29 cellular contexts compared by ENCODE assay signal in genomic region chr11:9747229-9747628, GRCh38.
DNase-seq lines count a peak whose midpoint lies in the region; ATAC-seq and TF ChIP-seq lines count a peak whose summit lies in the region.
"Had no signal": no experiment of that assay in that cellular context is flagged by ENCODE, and none has a peak within 500 bp of the region (broad histone marks: within the 10 kb centered on the region; RNA-seq: fewer than 3 reads in every experiment).

No MANE protein-coding gene starts in this region.

- H3K79me2 ChIP-seq in DOHH2 (ENCODE audit: control insufficient read depth, low read length) (peaks cover 47% of the 10 kb centered on the region), OCI-LY3 (ENCODE audit: low read length) (peaks cover 66% of the 10 kb centered on the region)

- no peak for TF ChIP-seq POLR2A in gastroesophageal sphincter (IDR thresholded peaks at IDR 0.05)

- H3K4me2 ChIP-seq in DOHH2 (ENCODE audit: low read length), result peak overlapping the region; percentile 74
- peak overlapping the region; percentile 76 for H3K4me2 ChIP-seq in OCI-LY3 (ENCODE audit: low read length)

- H3K9me3 Mint-ChIP-seq in stimulated activated naive B cell treated with anti-CD40 and anti-IgM and Interleukin-4, amounts not matched to agents 10 μg/mL and 1 μg/mL and 100 μg/mL, for 72 hours, result no peaks in the 10 kb centered on the region
- no peaks in the 10 kb centered on the region for H3K9me3 Mint-ChIP-seq in effector memory CD8-positive, alpha-beta T cell
- H3K9me3 Mint-ChIP-seq: activated naive CD4-positive, alpha-beta T cell treated with anti-CD3 and anti-CD28 coated beads, Interleukin-2, amount 10 ng/mL, durations not matched to agents 7 days and 5 days; activated T-helper 17 cell treated with anti-CD3 and anti-CD28 coated beads, Interleukin-2, amount 50 U/mL, for 72 hours; natural killer cell treated with Interleukin-12 subunit alpha and Interleukin-12 subunit beta and Interleukin-15 and Interleukin-18, amount 100 ng/mL, for 72 hours; stimulated activated effector memory CD8-positive, alpha-beta T cell treated with anti-CD3 and anti-CD28 coated beads, Interleukin-12 subunit alpha, Interleukin-12 subunit beta, amount 100 ng/mL, for 72 hours; T-helper 2 cell treated with Interferon-gamma antibody and Interleukin-4, amounts not matched to agents 5 μg/mL and 100 μg/mL, for 36 hours had no signal

- H4K20me1 ChIP-seq in DOHH2 (ENCODE audit: control insufficient read depth, insufficient read depth, low read depth, low read length) (no peaks in the 10 kb centered on the region), OCI-LY3 (ENCODE audit: insufficient read depth, low read length) (peaks cover 4% of the 10 kb centered on the region; the same call in 1 of the 2 replicates)

- H3K36me3 Mint-ChIP-seq in stimulated activated naive B cell treated with anti-CD40 and anti-IgM and Interleukin-4, amounts not matched to agents 10 μg/mL and 1 μg/mL and 100 μg/mL, for 72 hours, result peaks cover 46 to 61% of the 10 kb centered on the region in 2 donors
- H3K36me3 Mint-ChIP-seq in effector memory CD8-positive, alpha-beta T cell (ENCODE audit: insufficient read depth), result peaks cover 3% of the 10 kb centered on the region
- H3K36me3 Mint-ChIP-seq: natural killer cell treated with Interleukin-12 subunit alpha and Interleukin-12 subunit beta and Interleukin-15 and Interleukin-18, amount 100 ng/mL, for 72 hours had no signal

- H3K4me1 ChIP-seq in DOHH2 (ENCODE audit: control insufficient read depth, low read length) (peaks cover 84% of the 10 kb centered on the region), OCI-LY3 (ENCODE audit: low read length) (peaks cover 65% of the 10 kb centered on the region), gastroesophageal sphincter (peaks cover 0 to 37% (median 11%) of the 10 kb centered on the region in 3 donors)
- H3K4me1 ChIP-seq: gastrocnemius medialis had no signal

- peak overlapping the region; percentile 60 for H3K27ac Mint-ChIP-seq in stimulated activated naive B cell treated with anti-CD40 and anti-IgM and Interleukin-4, amounts not matched to agents 10 μg/mL and 1 μg/mL and 100 μg/mL, for 72 hours
- H3K27ac Mint-ChIP-seq in effector memory CD8-positive, alpha-beta T cell, result no peak overlapping the region
- H3K27ac Mint-ChIP-seq: activated CD4-positive, alpha-beta T cell treated with anti-CD3 and anti-CD28 coated beads for 36 hours; activated CD8-positive, alpha-beta T cell treated with anti-CD3 and anti-CD28 coated beads, Interleukin-2, amount 10 ng/mL, durations not matched to agents 7 days and 5 days; activated naive CD4-positive, alpha-beta T cell treated with anti-CD3 and anti-CD28 coated beads, Interleukin-2, amount 10 ng/mL, durations not matched to agents 7 days and 5 days; natural killer cell treated with Interleukin-12 subunit alpha and Interleukin-12 subunit beta and Interleukin-15 and Interleukin-18, amount 100 ng/mL, for 72 hours; T-helper 2 cell treated with Interferon-gamma antibody and Interleukin-4, amounts not matched to agents 5 μg/mL and 100 μg/mL, for 36 hours had no signal

- DNase-seq in stimulated activated naive B cell treated with anti-CD40 and anti-IgM and Interleukin-4, amounts not matched to agents 10 μg/mL and 1 μg/mL and 100 μg/mL, for 72 hours, result no peak
- no peak for DNase-seq in T-helper 2 cell
- no peak for DNase-seq in effector memory CD8-positive, alpha-beta T cell
- DNase-seq: activated CD4-positive, alpha-beta T cell treated with anti-CD3 and anti-CD28 coated beads for 36 hours; activated CD8-positive, alpha-beta T cell treated with anti-CD3 and anti-CD28 coated beads, Interleukin-2, amount 10 ng/mL, durations not matched to agents 7 days and 5 days; activated naive CD4-positive, alpha-beta T cell treated with anti-CD3 and anti-CD28 coated beads, Interleukin-2, amount 10 ng/mL, durations not matched to agents 7 days and 5 days; body of pancreas; CD4-positive, alpha-beta memory T cell; gastrocnemius medialis; IMR-90; mucosa of descending colon; NCI-H1092; NCI-H1694 treated with DMSO at 0.1 percent for 48 hours; NCI-H2171 treated with DMSO at 0.1 percent for 48 hours; occipital lobe; substantia nigra had no signal

- TF ChIP-seq CTCF in DOHH2 (IDR thresholded peaks at IDR 0.05; ENCODE audit: low read depth, low read length, poor library complexity, severe bottlenecking), result no peak
- TF ChIP-seq CTCF in OCI-LY3 (IDR thresholded peaks at IDR 0.05; ENCODE audit: low read depth, low read length), result no peak
- no peak for TF ChIP-seq CTCF in gastroesophageal sphincter (IDR thresholded peaks at IDR 0.05)

- H3K4me3 Mint-ChIP-seq in stimulated activated naive B cell treated with anti-CD40 and anti-IgM and Interleukin-4, amounts not matched to agents 10 μg/mL and 1 μg/mL and 100 μg/mL, for 72 hours, result peak overlapping the region; percentile 72 to 73
- H3K4me3 Mint-ChIP-seq in effector memory CD8-positive, alpha-beta T cell, result no peak overlapping the region
- H3K4me3 Mint-ChIP-seq: activated CD4-positive, alpha-beta T cell treated with anti-CD3 and anti-CD28 coated beads for 36 hours; activated CD8-positive, alpha-beta T cell treated with anti-CD3 and anti-CD28 coated beads, Interleukin-2, amount 10 ng/mL, durations not matched to agents 7 days and 5 days; activated naive CD4-positive, alpha-beta T cell treated with anti-CD3 and anti-CD28 coated beads, Interleukin-2, amount 10 ng/mL, durations not matched to agents 7 days and 5 days; activated T-helper 17 cell treated with anti-CD3 and anti-CD28 coated beads, Interleukin-2, amount 50 U/mL, for 72 hours; CD4-positive, alpha-beta memory T cell; natural killer cell treated with Interleukin-12 subunit alpha and Interleukin-12 subunit beta and Interleukin-15 and Interleukin-18, amount 100 ng/mL, for 72 hours; stimulated activated effector memory CD8-positive, alpha-beta T cell treated with anti-CD3 and anti-CD28 coated beads, Interleukin-12 subunit alpha, Interleukin-12 subunit beta, amount 100 ng/mL, for 72 hours; T-helper 2 cell treated with Interferon-gamma antibody and Interleukin-4, amounts not matched to agents 5 μg/mL and 100 μg/mL, for 36 hours had no signal

- H3K27ac ChIP-seq in DOHH2 (ENCODE audit: low read depth, low read length), result peak overlapping the region; percentile 96
- H3K27ac ChIP-seq in OCI-LY3 (ENCODE audit: low read length), result peak overlapping the region; percentile 99
- H3K27ac ChIP-seq in gastroesophageal sphincter, result peak overlapping the region in 3 of 4 donors; percentile 20 to 67 (median 40)

- H3F3A ChIP-seq in DOHH2 (ENCODE audit: control insufficient read depth, insufficient read depth), result peaks cover 66% of the 10 kb centered on the region

- H3K27me3 ChIP-seq in DOHH2 (ENCODE audit: control insufficient read depth, low read length) (no peaks in the 10 kb centered on the region), OCI-LY3 (ENCODE audit: low read depth, low read length) (no peaks in the 10 kb centered on the region), gastroesophageal sphincter (no peaks in the 10 kb centered on the region)
- H3K27me3 ChIP-seq: body of pancreas, gastrocnemius medialis had no signal

- 55 to 56% methylated on average over 1 of the region's 1 CpG for WGBS in gastroesophageal sphincter (ENCODE audit: low coverage in 1 of 2), 2 donors

- peaks cover 80% of the 10 kb centered on the region for H3K36me3 ChIP-seq in DOHH2 (ENCODE audit: control insufficient read depth, low read length)
- peaks cover 59% of the 10 kb centered on the region for H3K36me3 ChIP-seq in OCI-LY3 (replicated peaks; ENCODE audit: low read depth, low read length)
- peaks cover 0 to 54% of the 10 kb centered on the region in 2 donors for H3K36me3 ChIP-seq in gastroesophageal sphincter
- H3K36me3 ChIP-seq: gastrocnemius medialis had no signal

- H3K9me3 ChIP-seq in DOHH2 (ENCODE audit: control insufficient read depth, insufficient read depth, low read length) (no peaks in the 10 kb centered on the region), OCI-LY3 (ENCODE audit: insufficient read depth, low read length) (no peaks in the 10 kb centered on the region), gastroesophageal sphincter (no peaks in the 10 kb centered on the region)
- H3K9me3 ChIP-seq: body of pancreas, gastrocnemius medialis, HAP-1, mucosa of descending colon had no signal

- peaks cover 47 to 57% of the 10 kb centered on the region in 2 donors for H3K4me1 Mint-ChIP-seq in stimulated activated naive B cell treated with anti-CD40 and anti-IgM and Interleukin-4, amounts not matched to agents 10 μg/mL and 1 μg/mL and 100 μg/mL, for 72 hours
- H3K4me1 Mint-ChIP-seq in effector memory CD8-positive, alpha-beta T cell (ENCODE audit: low read depth in 2 of 2), result peaks cover 0 to 6% of the 10 kb centered on the region in 2 donors
- H3K4me1 Mint-ChIP-seq: activated T-helper 17 cell treated with anti-CD3 and anti-CD28 coated beads, Interleukin-2, amount 50 U/mL, for 72 hours; CD4-positive, alpha-beta memory T cell had no signal

- H3K4me3 ChIP-seq in DOHH2 (ENCODE audit: low read length) (peak overlapping the region; percentile 62), OCI-LY3 (ENCODE audit: low read length) (peak overlapping the region; percentile 28; the same call in 1 of the 2 replicates), gastroesophageal sphincter (no peak overlapping the region)
- H3K4me3 ChIP-seq: body of pancreas, gastrocnemius medialis, HAP-1, lung, mucosa of descending colon had no signal

- no peaks in the 10 kb centered on the region for H3K9me2 ChIP-seq in DOHH2 (replicated peaks; ENCODE audit: control insufficient read depth, low read length)

- ATAC-seq in gastroesophageal sphincter (no peak), GM21447 (IDR thresholded peaks at IDR 0.05; ENCODE audit: unreplicated experiment) (no peak), HG02610 (IDR thresholded peaks at IDR 0.05; ENCODE audit: unreplicated experiment) (no peak)
- ATAC-seq in stimulated activated naive B cell treated with anti-CD40 and anti-IgM and Interleukin-4, amounts not matched to agents 10 μg/mL and 1 μg/mL and 100 μg/mL, for 72 hours (replicated peaks), result no peak
- ATAC-seq in effector memory CD8-positive, alpha-beta T cell (replicated peaks), result no peak
- ATAC-seq: activated CD4-positive, alpha-beta T cell treated with anti-CD3 and anti-CD28 coated beads for 36 hours; activated CD8-positive, alpha-beta T cell treated with anti-CD3 and anti-CD28 coated beads, Interleukin-2, amount 10 ng/mL, durations not matched to agents 7 days and 5 days; activated T-helper 17 cell treated with anti-CD3 and anti-CD28 coated beads, Interleukin-2, amount 50 U/mL, for 72 hours; body of pancreas; gastrocnemius medialis; mucosa of descending colon; natural killer cell treated with Interleukin-12 subunit alpha and Interleukin-12 subunit beta and Interleukin-15 and Interleukin-18, amount 100 ng/mL, for 72 hours; Right ventricle myocardium inferior; SK-N-SH treated with all-trans-retinoic acid at 6 μM for 48 hours; stimulated activated effector memory CD8-positive, alpha-beta T cell treated with anti-CD3 and anti-CD28 coated beads, Interleukin-12 subunit alpha, Interleukin-12 subunit beta, amount 100 ng/mL, for 72 hours had no signal

- TF ChIP-seq EP300 in gastroesophageal sphincter (IDR thresholded peaks at IDR 0.05), result no peak

- peak overlapping the region; percentile 74 for H3K9ac ChIP-seq in OCI-LY3 (ENCODE audit: low read length)

- no peak overlapping the region for H2AFZ ChIP-seq in OCI-LY3 (ENCODE audit: low read depth, low read length)

- H3K27me3 Mint-ChIP-seq in stimulated activated naive B cell treated with anti-CD40 and anti-IgM and Interleukin-4, amounts not matched to agents 10 μg/mL and 1 μg/mL and 100 μg/mL, for 72 hours, result no peaks in the 10 kb centered on the region
- no peaks in the 10 kb centered on the region for H3K27me3 Mint-ChIP-seq in effector memory CD8-positive, alpha-beta T cell
- H3K27me3 Mint-ChIP-seq: activated CD4-positive, alpha-beta T cell treated with anti-CD3 and anti-CD28 coated beads for 36 hours; activated T-helper 17 cell treated with anti-CD3 and anti-CD28 coated beads, Interleukin-2, amount 50 U/mL, for 72 hours; CD4-positive, alpha-beta memory T cell; natural killer cell treated with Interleukin-12 subunit alpha and Interleukin-12 subunit beta and Interleukin-15 and Interleukin-18, amount 100 ng/mL, for 72 hours had no signal

Comparison
In these comparisons a context has a peak if more than half of its experiments do, and no peak if none do; other contexts are left out.
1. H3K27ac ChIP-seq: peak in every context shown above with its lines; median percentile 99 in OCI-LY3; 96 in DOHH2; 40 in gastroesophageal sphincter.
2. H3K4me3 ChIP-seq: peak in DOHH2 (single experiment) and OCI-LY3 (single experiment); none in gastroesophageal sphincter (0 of 2).
3. H3K4me3 Mint-ChIP-seq: peak in stimulated activated naive B cell treated with anti-CD40 and anti-IgM and Interleukin-4, amounts not matched to agents 10 μg/mL and 1 μg/mL and 100 μg/mL, for 72 hours (2 of 2); none in effector memory CD8-positive, alpha-beta T cell (0 of 2).